17 cellular contexts compared by ENCODE assay signal in the genomic region with DNA sequence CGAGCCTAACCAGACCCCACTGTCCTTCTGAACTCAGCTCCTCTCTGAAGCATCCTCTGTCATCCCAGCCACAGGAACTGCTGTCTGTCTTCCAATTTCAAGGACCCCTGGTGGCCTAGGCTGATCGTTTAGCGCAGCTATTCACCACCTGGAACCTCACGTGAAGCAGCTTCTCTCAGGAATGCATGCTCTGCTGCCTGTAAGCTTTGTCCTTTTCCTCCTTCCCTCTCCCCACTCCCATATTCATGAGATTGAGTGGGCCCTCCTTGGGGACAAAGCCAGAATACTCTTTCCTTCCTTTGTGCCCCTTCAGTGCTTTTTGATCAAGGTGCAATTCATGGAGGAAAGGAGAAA.
"Had no signal": no experiment of that assay in that cellular context is flagged by ENCODE, and none has a peak within 500 bp of the region (broad histone marks: within the 10 kb centered on the region; RNA-seq: fewer than 3 reads in every experiment).

No MANE protein-coding gene starts in this region.

- DNase-seq: activated B cell treated with CpG ODN at 0.5 μM for 24 hours; activated CD4-positive, alpha-beta T cell treated with anti-CD3 and anti-CD28 coated beads, Interleukin-2, amount 10 ng/mL, durations not matched to agents 7 days and 5 days; activated CD8-positive, alpha-beta memory T cell treated with anti-CD3 and anti-CD28 coated beads for 24 hours; body of pancreas; hypothalamus; immature natural killer cell; left cardiac atrium; mucosa of descending colon; stimulated activated CD4-positive, alpha-beta T cell treated with anti-CD3 and anti-CD28 coated beads, Interleukin-4, amount 100 ng/mL, for 4 hours; T-helper 17 cell; thyroid gland; uterus had no signal

- H3K4me1 Mint-ChIP-seq: activated naive CD4-positive, alpha-beta T cell treated with anti-CD3 and anti-CD28 coated beads, Interleukin-2, amount 50 U/mL, for 24 hours had no signal

- H3K36me3 ChIP-seq: thyroid gland, uterus had no signal

- H3K9me3 ChIP-seq: body of pancreas, thyroid gland, uterus had no signal

- H3K4me1 ChIP-seq: body of pancreas, thyroid gland, uterus had no signal

- H3K4me3 Mint-ChIP-seq: activated B cell treated with CpG ODN at 0.5 μM for 24 hours; activated CD4-positive, alpha-beta T cell treated with anti-CD3 and anti-CD28 coated beads, Interleukin-2, amount 10 ng/mL, durations not matched to agents 7 days and 5 days; activated naive CD4-positive, alpha-beta T cell treated with anti-CD3 and anti-CD28 coated beads, Interleukin-2, amount 50 U/mL, for 24 hours; dendritic cell treated with granulocyte-macrophage colony-stimulating factor and Interleukin-4, amounts not matched to agents 40 ng/mL and 50 ng/mL, for 4 days; immature natural killer cell; T-helper 17 cell had no signal

- ATAC-seq: body of pancreas, left cardiac atrium, mucosa of descending colon, T-helper 17 cell had no signal

- H3K9me3 Mint-ChIP-seq: activated CD4-positive, alpha-beta T cell treated with anti-CD3 and anti-CD28 coated beads, Interleukin-2, amount 10 ng/mL, durations not matched to agents 7 days and 5 days; activated T-helper 2 cell treated with anti-CD3 and anti-CD28 coated beads, Interferon-gamma antibody, Interleukin-2, Interleukin-4, amounts not matched to agents 10 μg/mL and 5 μg/mL and 100 μg/mL, durations not matched to agents 14 hours and 24 hours and 36 hours had no signal

- H3K27ac ChIP-seq: body of pancreas, skin epidermis, thyroid gland, uterus had no signal

- H3K27me3 Mint-ChIP-seq: activated B cell treated with CpG ODN at 0.5 μM for 24 hours; activated CD4-positive, alpha-beta T cell treated with anti-CD3 and anti-CD28 coated beads, Interleukin-2, amount 10 ng/mL, durations not matched to agents 7 days and 5 days had no signal

- H3K4me3 ChIP-seq: body of pancreas, lung, mucosa of descending colon, skin epidermis, thyroid gland, uterus had no signal

- H3K27ac Mint-ChIP-seq: activated B cell treated with CpG ODN at 0.5 μM for 24 hours; activated CD4-positive, alpha-beta T cell treated with anti-CD3 and anti-CD28 coated beads, Interleukin-2, amount 10 ng/mL, durations not matched to agents 7 days and 5 days; activated naive CD4-positive, alpha-beta T cell treated with anti-CD3 and anti-CD28 coated beads, Interleukin-2, amount 50 U/mL, for 24 hours; activated T-helper 2 cell treated with anti-CD3 and anti-CD28 coated beads, Interferon-gamma antibody, Interleukin-2, Interleukin-4, amounts not matched to agents 10 μg/mL and 5 μg/mL and 100 μg/mL, durations not matched to agents 14 hours and 24 hours and 36 hours; dendritic cell treated with granulocyte-macrophage colony-stimulating factor and Interleukin-4, amounts not matched to agents 40 ng/mL and 50 ng/mL, for 4 days; T-helper 17 cell had no signal

- H3K27me3 ChIP-seq: body of pancreas, thyroid gland, uterus had no signal
